In the genomic region with DNA sequence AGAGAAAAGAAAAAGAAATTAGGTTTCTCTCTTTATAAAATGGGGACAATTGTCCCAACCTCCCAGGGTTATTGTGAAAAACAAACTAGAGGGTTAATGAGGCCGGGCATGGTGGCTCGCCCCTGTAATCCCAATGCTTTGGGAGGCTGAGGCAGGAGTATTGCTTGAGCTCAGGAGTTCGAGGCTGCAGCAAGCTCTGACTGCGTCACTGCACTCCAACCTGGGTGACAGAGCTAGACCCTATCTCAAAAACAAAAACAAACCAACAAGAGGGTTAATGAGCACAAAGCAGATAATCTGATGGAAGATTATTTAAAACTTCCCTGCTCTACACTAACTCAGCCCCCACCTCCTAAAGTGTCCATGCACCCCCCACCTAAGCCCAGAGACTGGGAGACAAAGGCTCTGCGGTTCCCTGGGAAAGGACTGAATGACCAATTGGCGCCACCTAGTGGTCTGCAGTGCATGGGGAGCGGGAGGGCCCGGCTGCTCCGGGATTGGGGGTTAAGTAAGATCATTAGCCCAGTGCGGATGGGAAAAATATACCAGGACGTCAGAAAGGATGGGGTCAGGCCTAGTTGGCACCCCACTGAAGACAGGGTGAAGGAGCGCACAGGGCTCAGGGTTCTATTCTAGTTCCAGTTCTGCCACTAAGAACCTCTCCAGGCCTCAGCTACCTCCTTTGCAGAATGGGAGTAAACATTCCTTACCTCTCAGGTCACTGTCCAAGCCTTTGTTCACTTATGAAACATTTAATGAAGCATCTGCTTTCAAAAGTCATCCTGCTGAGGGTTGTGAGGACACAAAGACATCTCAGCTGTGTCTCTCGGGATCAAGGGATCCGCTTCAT, we compare ENCODE assay signal across 1 cellular context.
TF ChIP-seq lines count a peak whose summit lies in the region.

No MANE protein-coding gene starts in this region.

TF ChIP-seq in H1, 55 proteins besides CTCF, POLR2A, EP300 and RAD21:
- TF ChIP-seq YY1 (IDR thresholded peaks at IDR 0.05; ENCODE audit: low read depth, low read length) (0 out of 2 replicates have a peak, but pooled peaks have one; percentile 29), SIN3A (conservative IDR thresholded peaks at IDR 0.05 in 1 of 2, IDR thresholded peaks at IDR 0.05 in 1 of 2; ENCODE audit: low read depth in 1 of 2, low read length in 2 of 2) (peak in 1 of 2 experiments; percentile 56; a peak in 2 of 4 replicates), BRCA1 (IDR thresholded peaks at IDR 0.05; ENCODE audit: low read depth, low read length) (no peak), KDM4A (IDR thresholded peaks at IDR 0.05; ENCODE audit: low read depth, low read length, severe bottlenecking) (no peak), TBP (IDR thresholded peaks at IDR 0.05; ENCODE audit: low read depth, low read length) (0 out of 2 replicates have a peak, but pooled peaks have one; percentile 22), SUZ12 (IDR thresholded peaks at IDR 0.05; ENCODE audit: low read length) (no peak), CTBP2 (IDR thresholded peaks at IDR 0.05; ENCODE audit: borderline replicate concordance, insufficient read depth, insufficient read length, low read length) (no peak), RNF2 (IDR thresholded peaks at IDR 0.05; ENCODE audit: borderline replicate concordance, low read depth, low read length, missing control alignments, poor library complexity, severe bottlenecking) (no peak), NRF1 (IDR thresholded peaks at IDR 0.05; ENCODE audit: low read depth, low read length) (no peak), SP4 (IDR thresholded peaks at IDR 0.05; ENCODE audit: low read length) (0 out of 2 replicates have a peak, but pooled peaks have one; percentile 35), HDAC2 (IDR thresholded peaks at IDR 0.05; ENCODE audit: borderline replicate concordance in 1 of 2, low read depth in 2 of 2, low read length in 2 of 2) (no peak), TCF12 (IDR thresholded peaks at IDR 0.05; ENCODE audit: low read depth, low read length) (no peak), JUND (IDR thresholded peaks at IDR 0.05; ENCODE audit: low read length) (no peak; the same call in 1 of the 2 replicates), RFX5 (IDR thresholded peaks at IDR 0.05; ENCODE audit: borderline replicate concordance, low read depth, low read length) (0 out of 2 replicates have a peak, but pooled peaks have one; percentile 6), TAF7 (optimal IDR thresholded peaks at IDR 0.05; ENCODE audit: borderline replicate concordance, low read depth, low read length) (no peak)
- TF ChIP-seq, protein P1, sequence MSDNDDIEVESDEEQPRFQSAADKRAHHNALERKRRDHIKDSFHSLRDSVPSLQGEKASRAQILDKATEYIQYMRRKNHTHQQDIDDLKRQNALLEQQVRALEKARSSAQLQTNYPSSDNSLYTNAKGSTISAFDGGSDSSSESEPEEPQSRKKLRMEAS (IDR thresholded peaks at IDR 0.05): peak; percentile 55
- TF ChIP-seq, protein P2, sequence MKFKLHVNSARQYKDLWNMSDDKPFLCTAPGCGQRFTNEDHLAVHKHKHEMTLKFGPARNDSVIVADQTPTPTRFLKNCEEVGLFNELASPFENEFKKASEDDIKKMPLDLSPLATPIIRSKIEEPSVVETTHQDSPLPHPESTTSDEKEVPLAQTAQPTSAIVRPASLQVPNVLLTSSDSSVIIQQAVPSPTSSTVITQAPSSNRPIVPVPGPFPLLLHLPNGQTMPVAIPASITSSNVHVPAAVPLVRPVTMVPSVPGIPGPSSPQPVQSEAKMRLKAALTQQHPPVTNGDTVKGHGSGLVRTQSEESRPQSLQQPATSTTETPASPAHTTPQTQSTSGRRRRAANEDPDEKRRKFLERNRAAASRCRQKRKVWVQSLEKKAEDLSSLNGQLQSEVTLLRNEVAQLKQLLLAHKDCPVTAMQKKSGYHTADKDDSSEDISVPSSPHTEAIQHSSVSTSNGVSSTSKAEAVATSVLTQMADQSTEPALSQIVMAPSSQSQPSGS (IDR thresholded peaks at IDR 0.05; ENCODE audit: low read length): peak; percentile 58; the same call in 1 of the 2 replicates
- TF ChIP-seq, protein P3, sequence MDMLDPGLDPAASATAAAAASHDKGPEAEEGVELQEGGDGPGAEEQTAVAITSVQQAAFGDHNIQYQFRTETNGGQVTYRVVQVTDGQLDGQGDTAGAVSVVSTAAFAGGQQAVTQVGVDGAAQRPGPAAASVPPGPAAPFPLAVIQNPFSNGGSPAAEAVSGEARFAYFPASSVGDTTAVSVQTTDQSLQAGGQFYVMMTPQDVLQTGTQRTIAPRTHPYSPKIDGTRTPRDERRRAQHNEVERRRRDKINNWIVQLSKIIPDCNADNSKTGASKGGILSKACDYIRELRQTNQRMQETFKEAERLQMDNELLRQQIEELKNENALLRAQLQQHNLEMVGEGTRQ (IDR thresholded peaks at IDR 0.05; ENCODE audit: low read length): no peak
